26 cellular contexts compared by ENCODE assay signal in genomic region chr5:131945551-131945882, GRCh38. TPM values are rescaled to one million over a fixed set of nuclear protein-coding genes. Genes with fewer than 3 reads are reported as not detected.
"Had no signal": no experiment of that assay in that cellular context is flagged by ENCODE, and none has a peak within 500 bp of the region (broad histone marks: within the 10 kb centered on the region; RNA-seq: fewer than 3 reads in every experiment).

Gene MEIKIN, minus strand, starts transcription at chr5:131945663. Its CDS starts 158 bp downstream, at chr5:131945505.

- H3K9me3 Mint-ChIP-seq: activated T-cell treated with anti-CD3 and anti-CD28 coated beads, Interleukin-2, amount 50 U/mL, for 24 hours; activated T-helper 17 cell treated with anti-CD3 and anti-CD28 coated beads, Interleukin-2, amount 50 U/mL, for 72 hours; dendritic cell treated with granulocyte-macrophage colony-stimulating factor and Interleukin-4, amounts not matched to agents 40 ng/mL and 50 ng/mL, for 4 days; naive thymus-derived CD4-positive, alpha-beta T cell; T-helper 2 cell treated with Interferon-gamma antibody and Interleukin-4, amounts not matched to agents 5 μg/mL and 100 μg/mL, for 36 hours had no signal

- H3K27me3 Mint-ChIP-seq: activated T-cell treated with anti-CD3 and anti-CD28 coated beads, Interleukin-2, amount 50 U/mL, for 24 hours; activated T-helper 17 cell treated with anti-CD3 and anti-CD28 coated beads, Interleukin-2, amount 50 U/mL, for 72 hours; T-cell had no signal

- H3K27me3 ChIP-seq: cardiac muscle cell, tibial nerve had no signal

- H3K27ac ChIP-seq: cardiac muscle cell, parathyroid adenoma, tibial nerve, WERI-Rb-1 had no signal

- H3K79me2 ChIP-seq: parathyroid adenoma had no signal

- DNase-seq: activated CD4-positive, alpha-beta T cell treated with anti-CD3 and anti-CD28 coated beads for 1 hour; activated CD4-positive, alpha-beta T cell treated with anti-CD3 and anti-CD28 coated beads, Interleukin-2, amount 50 U/mL, for 1 hour; activated CD8-positive, alpha-beta memory T cell treated with anti-CD3 and anti-CD28 coated beads for 24 hours; activated CD8-positive, alpha-beta memory T cell treated with anti-CD3 and anti-CD28 coated beads, Interleukin-2, amount 50 U/mL, for 4 hours; activated T-cell treated with anti-CD3 and anti-CD28 coated beads, Interleukin-2, amount 50 U/mL, for 24 hours; effector CD4-positive, alpha-beta T cell; left colon; naive thymus-derived CD4-positive, alpha-beta T cell; stimulated activated CD4-positive, alpha-beta T cell treated with anti-CD3 and anti-CD28 coated beads, Interleukin-4, amount 100 ng/mL, for 4 hours; stimulated activated naive CD8-positive, alpha-beta T cell treated with anti-CD3 and anti-CD28 coated beads, Interleukin-15, Interleukin-2, amounts not matched to agents 100 U/mL and 50 U/mL, for 24 hours; substantia nigra; T-cell; WERI-Rb-1 had no signal

- H3K36me3 ChIP-seq: cardiac muscle cell, heart right ventricle, tibial nerve, WERI-Rb-1 had no signal

- H3K4me3 ChIP-seq: cardiac muscle cell, lung, tibial nerve had no signal

- H3K9ac ChIP-seq: parathyroid adenoma had no signal

- H3K27ac Mint-ChIP-seq: activated T-cell treated with anti-CD3 and anti-CD28 coated beads, Interleukin-2, amount 50 U/mL, for 24 hours; activated T-helper 17 cell treated with anti-CD3 and anti-CD28 coated beads, Interleukin-2, amount 50 U/mL, for 72 hours; naive thymus-derived CD4-positive, alpha-beta T cell; T-cell; T-helper 2 cell treated with Interferon-gamma antibody and Interleukin-4, amounts not matched to agents 5 μg/mL and 100 μg/mL, for 36 hours had no signal

- H2AFZ ChIP-seq: parathyroid adenoma had no signal

- H3K4me1 Mint-ChIP-seq: naive thymus-derived CD4-positive, alpha-beta T cell; T-cell had no signal

- ATAC-seq: activated T-helper 17 cell treated with anti-CD3 and anti-CD28 coated beads, Interleukin-2, amount 50 U/mL, for 72 hours; heart right ventricle; left colon; naive thymus-derived CD4-positive, alpha-beta T cell; right cardiac atrium; stimulated activated naive CD8-positive, alpha-beta T cell treated with anti-CD3 and anti-CD28 coated beads, Interleukin-15, Interleukin-2, amounts not matched to agents 100 U/mL and 50 U/mL, for 24 hours; T-cell had no signal

- H3K4me3 Mint-ChIP-seq: activated T-cell treated with anti-CD3 and anti-CD28 coated beads, Interleukin-2, amount 50 U/mL, for 24 hours; activated T-helper 17 cell treated with anti-CD3 and anti-CD28 coated beads, Interleukin-2, amount 50 U/mL, for 72 hours; dendritic cell treated with granulocyte-macrophage colony-stimulating factor and Interleukin-4, amounts not matched to agents 40 ng/mL and 50 ng/mL, for 4 days; naive thymus-derived CD4-positive, alpha-beta T cell; T-cell; T-helper 2 cell treated with Interferon-gamma antibody and Interleukin-4, amounts not matched to agents 5 μg/mL and 100 μg/mL, for 36 hours had no signal

- H3K9me3 ChIP-seq: heart right ventricle had no signal

- H3K4me1 ChIP-seq: parathyroid adenoma, tibial nerve had no signal

RNA-seq across cellular contexts. Expression of gene MEIKIN, which starts in this region (rescaled TPM):
- total RNA-seq: activated T-helper 17 cell treated with anti-CD3 and anti-CD28 coated beads, Interleukin-2, amount 50 U/mL, for 72 hours; cardiac muscle cell; epithelial cell of proximal tubule; fibroblast of villous mesenchyme; heart right ventricle; left colon; lung; pulmonary artery endothelial cell; tibial nerve had no signal
- polyA plus RNA-seq: cardiac muscle cell; keratinocyte; naive thymus-derived CD4-positive, alpha-beta T cell had no signal
